8 cellular contexts compared by ENCODE assay signal in the genomic region with DNA sequence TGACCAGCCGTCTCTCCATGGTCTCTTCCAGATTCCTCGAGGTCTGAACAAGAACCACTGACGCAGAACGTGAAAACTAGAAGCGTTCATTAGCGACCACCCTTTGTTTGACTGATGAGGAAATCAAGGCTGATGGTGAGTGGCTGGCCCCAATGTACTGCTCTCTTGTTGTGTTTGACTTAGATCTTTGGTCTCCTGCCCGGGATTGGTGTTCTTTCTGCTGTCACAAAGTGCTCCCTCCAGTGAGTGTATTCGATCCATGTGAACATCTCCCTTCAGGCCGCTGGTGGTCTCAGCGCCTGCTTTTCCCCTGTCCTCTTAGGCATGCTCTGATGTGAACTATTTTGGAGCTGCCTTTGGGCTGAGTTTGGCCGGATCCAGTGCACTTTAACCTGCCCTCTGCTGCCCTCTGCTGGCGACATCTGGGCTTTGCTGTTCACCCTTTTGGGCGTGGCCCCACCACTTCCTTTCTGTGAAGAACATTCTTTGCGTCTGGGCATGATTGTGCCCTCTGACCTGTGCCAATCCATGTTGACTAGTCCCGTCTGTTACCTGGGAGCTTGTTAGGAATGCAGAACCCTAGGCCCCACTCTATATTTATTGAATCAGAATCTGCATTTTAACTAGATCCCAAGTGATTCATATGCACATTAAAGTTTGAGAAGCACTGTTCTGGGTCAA.
DNase-seq lines count a peak whose midpoint lies in the region; ATAC-seq and TF ChIP-seq lines count a peak whose summit lies in the region.

No MANE protein-coding gene starts in this region.

- peak; percentile 69 to 90 for TF ChIP-seq CTCF in left lung (IDR thresholded peaks at IDR 0.05)

- no peaks in the 10 kb centered on the region for H3K9me3 ChIP-seq in left lung

- ATAC-seq in GM18909 (IDR thresholded peaks at IDR 0.05; ENCODE audit: poor library complexity, unreplicated experiment) (peak; percentile 98), HG03108 (IDR thresholded peaks at IDR 0.05; ENCODE audit: unreplicated experiment) (peak; percentile 86), left lung (peak; percentile 100)

- intact Hi-C loops in left lung (cut with DNase I), result loop anchor here in 1 of 2 donors (10.0 kb wide), 2 partner anchors 160 to 630 kb away; no protein-coding TSS in a partner anchor

- no peak overlapping the region for H3K4me3 ChIP-seq in left lung

- H3K4me1 ChIP-seq in left lung, result peaks cover 0 to 3% of the 10 kb centered on the region in 2 donors

- no peaks in the 10 kb centered on the region for H3K27me3 ChIP-seq in left lung

- H3K36me3 ChIP-seq in left lung, result no peaks in the 10 kb centered on the region

- no peak overlapping the region for H3K27ac ChIP-seq in left lung

- DNase-seq in AML-193 (lab: John Stamatoyannopoulos, UW) (peak; percentile 41 to 65), NCI-H2227 treated with DMSO at 0.1 percent for 48 hours (lab: John Stamatoyannopoulos, UW) (peak; percentile 37), cerebellar cortex (ENCODE audit: low spot score) (peak; percentile 40), left lung (peak; percentile 77 to 91)
- DNase-seq in activated CD4-positive, CD25-positive, alpha-beta regulatory T cell treated with anti-CD3 and anti-CD28 coated beads, Interleukin-2, amount 50 U/mL, for 16 hours (ENCODE audit: low read depth, low spot score), result peak; percentile 44
- peak; percentile 28 to 69 (median 34) for DNase-seq in stimulated activated CD4-positive, alpha-beta T cell treated with anti-CD3 and anti-CD28 coated beads, TNF-alpha, amount 100 ng/mL, for 1 hour (ENCODE audit: low read depth in 3 of 3, low spot score in 1 of 3)

Comparison
In these comparisons a context has a peak if more than half of its experiments do, and no peak if none do; other contexts are left out.
1. DNase-seq: peak in every context shown above with its lines; median percentile 84 in left lung; 53 in AML-193; 44 in activated CD4-positive, CD25-positive, alpha-beta regulatory T cell treated with anti-CD3 and anti-CD28 coated beads, Interleukin-2, amount 50 U/mL, for 16 hours; 40 in cerebellar cortex; 37 in NCI-H2227 treated with DMSO at 0.1 percent for 48 hours; 34 in stimulated activated CD4-positive, alpha-beta T cell treated with anti-CD3 and anti-CD28 coated beads, TNF-alpha, amount 100 ng/mL, for 1 hour.